9 cellular contexts compared by ENCODE assay signal in genomic region chr15:45457215-45457614, GRCh38.
DNase-seq lines count a peak whose midpoint lies in the region; ATAC-seq, FAIRE-seq and TF ChIP-seq lines count a peak whose summit lies in the region.
"Had no signal": no experiment of that assay in that cellular context is flagged by ENCODE, and none has a peak within 500 bp of the region (broad histone marks: within the 10 kb centered on the region; RNA-seq: fewer than 3 reads in every experiment).

No MANE protein-coding gene starts in this region.

- TF ChIP-seq CTCF in CD8-positive, alpha-beta T cell (IDR thresholded peaks at IDR 0.05) = no peak
- TF ChIP-seq CTCF in nephron (IDR thresholded peaks at IDR 0.05; ENCODE audit: unreplicated experiment in 3 of 3) = no peak

- H3K4me3 ChIP-seq in CD8-positive, alpha-beta T cell (ENCODE audit: low read depth, low read length) = no peak overlapping the region

- intact Hi-C loops in CD8-positive, alpha-beta T cell (cut with DNase I, micrococcal nuclease) = loop anchor here (1.0 to 5.0 kb wide), 7 partner anchors 27 to 330 kb away; partner anchors contain the start of genes DUOX1 (in 1 of the 2) and DUOXA1 (in 1 of the 2)
- intact Hi-C loops in posterior vena cava (cut with DNase I) = loop anchor here in 1 of 2 donors (10.0 kb wide), 2 partner anchors 158 to 292 kb away; no protein-coding TSS in a partner anchor

- no peaks in the 10 kb centered on the region for H3K27me3 ChIP-seq in CD8-positive, alpha-beta T cell (ENCODE audit: insufficient read depth, low read length)
- H3K27me3 ChIP-seq: esophagus muscularis mucosa had no signal

- peaks cover 24% of the 10 kb centered on the region for H3K4me1 ChIP-seq in CD8-positive, alpha-beta T cell (ENCODE audit: insufficient read depth, low read length)

- CTCF ChIA-PET in CD8-positive, alpha-beta T cell (lab: Charles Lee) = interaction anchor here (0.7 to 3.8 kb wide), 41 partner anchors 8 to 293 kb away, joined by 3 to 68 read pairs (median 4); partner anchors contain the start of genes BLOC1S6 and SQOR

- no peak for ATAC-seq in CD8-positive, alpha-beta T cell
- peak; percentile 9 for ATAC-seq in HG03439 (IDR thresholded peaks at IDR 0.05; ENCODE audit: unreplicated experiment)
- ATAC-seq in activated naive CD8-positive, alpha-beta T cell treated with anti-CD3 and anti-CD28 coated beads, Interleukin-2, amount 10 ng/mL, durations not matched to agents 7 days and 5 days (ENCODE audit: low read depth) = peak; percentile 8

- POLR2A ChIA-PET in CD8-positive, alpha-beta T cell (lab: Charles Lee) = interaction anchor here (0.7 to 2.7 kb wide), 5 partner anchors 31 to 256 kb away, joined by 3 to 6 read pairs (median 3); partner anchors contain the start of gene BLOC1S6
- POLR2A ChIA-PET in activated naive CD8-positive, alpha-beta T cell treated with anti-CD3 and anti-CD28 coated beads, Interleukin-2, amount 10 ng/mL, durations not matched to agents 7 days and 5 days (lab: Charles Lee) = interaction anchor here (1.1 to 1.3 kb wide), 3 partner anchors 14 to 28 kb away, joined by 3 to 6 read pairs (median 4); no protein-coding TSS in a partner anchor

- H3K9me3 ChIP-seq in CD8-positive, alpha-beta T cell (ENCODE audit: low read length) = no peaks in the 10 kb centered on the region
- H3K9me3 ChIP-seq: esophagus muscularis mucosa had no signal

- no peaks in the 10 kb centered on the region for H3K36me3 Mint-ChIP-seq in CD8-positive, alpha-beta T cell
- peaks cover 2% of the 10 kb centered on the region for H3K36me3 Mint-ChIP-seq in activated naive CD8-positive, alpha-beta T cell treated with anti-CD3 and anti-CD28 coated beads, Interleukin-2, amount 10 ng/mL, durations not matched to agents 7 days and 5 days
- no peaks in the 10 kb centered on the region for H3K36me3 Mint-ChIP-seq in nephron (ENCODE audit: low read depth)

- no peaks in the 10 kb centered on the region for H3K9me3 Mint-ChIP-seq in CD8-positive, alpha-beta T cell
- peaks cover 5% of the 10 kb centered on the region for H3K9me3 Mint-ChIP-seq in activated naive CD8-positive, alpha-beta T cell treated with anti-CD3 and anti-CD28 coated beads, Interleukin-2, amount 10 ng/mL, durations not matched to agents 7 days and 5 days
- no peaks in the 10 kb centered on the region for H3K9me3 Mint-ChIP-seq in nephron

- H3K36me3 ChIP-seq in CD8-positive, alpha-beta T cell (ENCODE audit: insufficient read depth, low read length) = no peaks in the 10 kb centered on the region
- H3K36me3 ChIP-seq: esophagus muscularis mucosa had no signal

- no peaks in the 10 kb centered on the region for H3K27me3 Mint-ChIP-seq in CD8-positive, alpha-beta T cell (ENCODE audit: low read depth)
- no peaks in the 10 kb centered on the region for H3K27me3 Mint-ChIP-seq in activated naive CD8-positive, alpha-beta T cell treated with anti-CD3 and anti-CD28 coated beads, Interleukin-2, amount 10 ng/mL, durations not matched to agents 7 days and 5 days
- no peaks in the 10 kb centered on the region for H3K27me3 Mint-ChIP-seq in nephron (ENCODE audit: low read depth)

- peak overlapping the region; percentile 84 for H3K4me3 Mint-ChIP-seq in CD8-positive, alpha-beta T cell
- H3K4me3 Mint-ChIP-seq in activated naive CD8-positive, alpha-beta T cell treated with anti-CD3 and anti-CD28 coated beads, Interleukin-2, amount 10 ng/mL, durations not matched to agents 7 days and 5 days = peak overlapping the region; percentile 87
- peak overlapping the region in 1 of 3 experiments; percentile 73 for H3K4me3 Mint-ChIP-seq in nephron

- DNase-seq in CD8-positive, alpha-beta T cell = no peak
- peak; percentile 40 for DNase-seq in activated naive CD8-positive, alpha-beta T cell treated with anti-CD3 and anti-CD28 coated beads, Interleukin-2, amount 10 ng/mL, durations not matched to agents 7 days and 5 days
- no peak for DNase-seq in frontal cortex (ENCODE audit: low spot score in 2 of 2)
- no peak for DNase-seq in central memory CD4-positive, alpha-beta T cell
- no peak for DNase-seq in posterior vena cava (ENCODE audit: low spot score)
- DNase-seq in kidney glomerular epithelial cell (lab: John Stamatoyannopoulos, UW) = no peak

- H3K4me1 Mint-ChIP-seq in CD8-positive, alpha-beta T cell (ENCODE audit: low read depth) = peaks cover 42% of the 10 kb centered on the region
- peaks cover 48% of the 10 kb centered on the region for H3K4me1 Mint-ChIP-seq in activated naive CD8-positive, alpha-beta T cell treated with anti-CD3 and anti-CD28 coated beads, Interleukin-2, amount 10 ng/mL, durations not matched to agents 7 days and 5 days
- peaks cover 6% of the 10 kb centered on the region for H3K4me1 Mint-ChIP-seq in nephron

- peak overlapping the region; percentile 87 for H3K27ac Mint-ChIP-seq in CD8-positive, alpha-beta T cell
- peak overlapping the region; percentile 84 for H3K27ac Mint-ChIP-seq in activated naive CD8-positive, alpha-beta T cell treated with anti-CD3 and anti-CD28 coated beads, Interleukin-2, amount 10 ng/mL, durations not matched to agents 7 days and 5 days
- H3K27ac Mint-ChIP-seq in nephron = peak overlapping the region; percentile 89 to 93 (median 90)

- no peak overlapping the region for H3K27ac ChIP-seq in CD8-positive, alpha-beta T cell (ENCODE audit: low read depth, low read length)

- no peak for FAIRE-seq in frontal cortex (lab: Jason Lieb, UNC)
